Comparison of ENCODE assay signal across 8 cellular contexts in genomic region chr11:77039491-77040400, GRCh38. TPM values are rescaled to one million over a fixed set of nuclear protein-coding genes. Genes with fewer than 3 reads are reported as not detected.
DNase-seq lines count a peak whose midpoint lies in the region; ATAC-seq, FAIRE-seq and TF ChIP-seq lines count a peak whose summit lies in the region.

No MANE protein-coding gene starts in this region.

- CTCF ChIA-PET in activated CD4-positive, alpha-beta T cell treated with anti-CD3 and anti-CD28 coated beads for 36 hours (lab: Charles Lee) = interaction anchor here (0.7 to 2.7 kb wide), 7 partner anchors 16 to 229 kb away, joined by 3 to 11 read pairs (median 5); no protein-coding TSS in a partner anchor

- peak; percentile 69 for ATAC-seq in activated CD4-positive, alpha-beta T cell treated with anti-CD3 and anti-CD28 coated beads for 36 hours
- ATAC-seq in foreskin keratinocyte (peak; percentile 36), pancreas (peak; percentile 46 to 78 (median 74))

- WGBS in pancreas, 2 donors = 13 to 16% methylated on average over 106 to 109 of the region's 109 CpGs

- H3K4me3 ChIP-seq in pancreas = peak overlapping the region; percentile 16 to 54 (median 24)

- POLR2A ChIA-PET in activated CD4-positive, alpha-beta T cell treated with anti-CD3 and anti-CD28 coated beads for 36 hours (lab: Charles Lee) = interaction anchor here (0.6 kb wide), 1 partner anchor 8 kb away, joined by 3 read pairs; no protein-coding TSS in a partner anchor

- H3K4me1 ChIP-seq in foreskin keratinocyte (no peaks in the 10 kb centered on the region), pancreas (peaks cover 0 to 13% (median 8%) of the 10 kb centered on the region in 3 donors)

- H3K4me3 Mint-ChIP-seq in activated CD4-positive, alpha-beta T cell treated with anti-CD3 and anti-CD28 coated beads for 36 hours = peak overlapping the region; percentile 20

- TF ChIP-seq CTCF in foreskin keratinocyte (conservative IDR thresholded peaks at IDR 0.05) = peak; percentile 53
- TF ChIP-seq CTCF in pancreas (IDR thresholded peaks at IDR 0.05) = peak in 3 of 4 donors; percentile 27 to 40 (median 36)

- no peak overlapping the region for H3K27ac Mint-ChIP-seq in activated CD4-positive, alpha-beta T cell treated with anti-CD3 and anti-CD28 coated beads for 36 hours

- H3K27me3 ChIP-seq in foreskin keratinocyte (peaks cover 51% of the 10 kb centered on the region), pancreas (peaks cover 0 to 6% (median 0%) of the 10 kb centered on the region in 4 donors)

- FAIRE-seq in pancreas (lab: Jason Lieb, UNC) (no peak), GM12892 (lab: Jason Lieb, UNC) (no peak), H54 (lab: Jason Lieb, UNC) (no peak)

- no peak overlapping the region for H3K27ac ChIP-seq in foreskin keratinocyte
- H3K27ac ChIP-seq in pancreas = no peak overlapping the region

- DNase-seq in activated CD4-positive, alpha-beta T cell treated with anti-CD3 and anti-CD28 coated beads for 36 hours = peak; percentile 56
- no peak for DNase-seq in activated CD4-positive, alpha-beta T cell treated with anti-CD3 and anti-CD28 coated beads, Interleukin-2, amount 50 U/mL, for 4 hours
- peak; percentile 67 for DNase-seq in UCSD-AML1 (lab: John Stamatoyannopoulos, UW; ENCODE audit: unreplicated experiment)
- DNase-seq in foreskin keratinocyte = no peak
- DNase-seq in pancreas = peak in 5 of 6 donors; percentile 53 to 78 (median 61)
- no peak for DNase-seq in GM12892 (ENCODE audit: insufficient read length)
- DNase-seq in SHP77 (lab: John Stamatoyannopoulos, UW) = no peak
- DNase-seq in H54 (ENCODE audit: insufficient read length, low spot score) = no peak

- intact Hi-C loops in activated CD4-positive, alpha-beta T cell treated with anti-CD3 and anti-CD28 coated beads for 36 hours (cut with DNase I, micrococcal nuclease) = loop anchor here in 1 of 2 experiments (10.0 kb wide), 1 partner anchor 305 kb away; no protein-coding TSS in a partner anchor
- intact Hi-C loops in pancreas (cut with DNase I) = loop anchor here in 1 of 3 donors (5.0 to 10.0 kb wide), 4 partner anchors 117 to 307 kb away; no protein-coding TSS in a partner anchor

- no peaks in the 10 kb centered on the region for H3K36me3 Mint-ChIP-seq in activated CD4-positive, alpha-beta T cell treated with anti-CD3 and anti-CD28 coated beads for 36 hours (ENCODE audit: low read depth)

- no peaks in the 10 kb centered on the region for H3K36me3 ChIP-seq in pancreas

- H3K27me3 Mint-ChIP-seq in activated CD4-positive, alpha-beta T cell treated with anti-CD3 and anti-CD28 coated beads for 36 hours = peaks cover 28% of the 10 kb centered on the region

- no peaks in the 10 kb centered on the region for H3K9me3 ChIP-seq in pancreas

- H3K4me1 Mint-ChIP-seq in activated CD4-positive, alpha-beta T cell treated with anti-CD3 and anti-CD28 coated beads for 36 hours = peaks cover 4% of the 10 kb centered on the region

- H3K9me3 Mint-ChIP-seq in activated CD4-positive, alpha-beta T cell treated with anti-CD3 and anti-CD28 coated beads for 36 hours (ENCODE audit: low read depth) = no peaks in the 10 kb centered on the region

- TF ChIP-seq POLR2A in GM12892 (IDR thresholded peaks at IDR 0.05; ENCODE audit: low read depth, low read length) (no peak), H54 (IDR thresholded peaks at IDR 0.05; ENCODE audit: low read depth, low read length) (no peak)

RNA-seq across cellular contexts. Expression of gene B3GNT6, which starts 5.5 kb away (rescaled TPM):
- not detected for total RNA-seq in activated CD4-positive, alpha-beta T cell treated with anti-CD3 and anti-CD28 coated beads for 36 hours
- total RNA-seq in foreskin keratinocyte (not detected in 2 replicates), pancreas (under 1 TPM in 1 of 6 donors, not detected in 5; 0.85 TPM)
- polyA plus RNA-seq in foreskin keratinocyte (not detected in 2 replicates), pancreas (not detected)
- not detected for polyA plus RNA-seq in GM12892 (2012; ENCODE audit: missing spikeins)

RNA-seq across cellular contexts. Expression of gene CAPN5, which starts 27.0 kb away (rescaled TPM):
- under 1 TPM; 0.62 to 0.76 TPM for total RNA-seq in activated CD4-positive, alpha-beta T cell treated with anti-CD3 and anti-CD28 coated beads for 36 hours
- total RNA-seq in foreskin keratinocyte (0.81 and 1.4 TPM in 2 replicates), pancreas (10 to 100 TPM in 2 of 6 donors, 1 to 10 TPM in 4; 3.3 to 11.0 (median 7.3) TPM)
- polyA plus RNA-seq in foreskin keratinocyte (0.88 and 1.5 TPM in 2 replicates), pancreas (1 to 10 TPM; 3.7 to 4.0 TPM)
- polyA plus RNA-seq in GM12892 (2012; ENCODE audit: missing spikeins) = not detected

Comparison
In these comparisons a context has a peak if more than half of its experiments do, and no peak if none do; other contexts are left out.
1. DNase-seq: peak in activated CD4-positive, alpha-beta T cell treated with anti-CD3 and anti-CD28 coated beads for 36 hours (single experiment), UCSD-AML1 (single experiment) and pancreas (5 of 6); none in activated CD4-positive, alpha-beta T cell treated with anti-CD3 and anti-CD28 coated beads, Interleukin-2, amount 50 U/mL, for 4 hours (0 of 2), foreskin keratinocyte (0 of 2), GM12892 (single experiment), SHP77 (0 of 2) and H54 (single experiment).
2. Peak in every context shown above with its lines, with median percentiles within 50 percentile points of each other: ATAC-seq.